Comparison of ENCODE assay signal across 32 cellular contexts in genomic region chr16:924806-925205, GRCh38. TPM values are rescaled to one million over a fixed set of nuclear protein-coding genes. Genes with fewer than 3 reads are reported as not detected.
"Had no signal": no experiment of that assay in that cellular context is flagged by ENCODE, and none has a peak within 500 bp of the region (broad histone marks: within the 10 kb centered on the region; RNA-seq: fewer than 3 reads in every experiment).

No MANE protein-coding gene starts in this region.

- H3K27ac ChIP-seq: adrenal gland, esophagus muscularis mucosa, foreskin keratinocyte, gastrocnemius medialis had no signal

- H3K36me3 ChIP-seq: adrenal gland had no signal

- DNase-seq: activated CD4-positive, alpha-beta memory T cell treated with anti-CD3 and anti-CD28 coated beads for 36 hours; activated CD4-positive, alpha-beta T cell treated with anti-CD3 and anti-CD28 coated beads for 1 hour; activated CD4-positive, alpha-beta T cell treated with anti-CD3 and anti-CD28 coated beads for 48 hours; activated CD4-positive, alpha-beta T cell treated with anti-CD3 and anti-CD28 coated beads, Interleukin-2, amount 50 U/mL, for 1 hour; activated CD4-positive, CD25-positive, alpha-beta regulatory T cell; activated CD8-positive, alpha-beta memory T cell treated with anti-CD3 and anti-CD28 coated beads, Interleukin-2, amount 10 ng/mL, durations not matched to agents 7 days and 5 days; activated CD8-positive, alpha-beta memory T cell treated with anti-CD3 and anti-CD28 coated beads, Interleukin-2, amount 50 U/mL, for 4 hours; activated CD8-positive, alpha-beta T cell treated with anti-CD3 and anti-CD28 coated beads, Interleukin-2, amount 10 ng/mL, durations not matched to agents 7 days and 5 days; activated effector memory CD4-positive, alpha-beta T cell treated with anti-CD3 and anti-CD28 coated beads, Interleukin-2, amount 50 U/mL, for 16 hours; activated naive CD4-positive, alpha-beta T cell treated with anti-CD3 and anti-CD28 coated beads for 36 hours; activated naive CD8-positive, alpha-beta T cell treated with anti-CD3 and anti-CD28 coated beads for 36 hours; activated naive CD8-positive, alpha-beta T cell treated with anti-CD3 and anti-CD28 coated beads, Interleukin-2, amount 50 U/mL, for 24 hours; activated T-cell treated with anti-CD3 and anti-CD28 coated beads, Interleukin-2, amount 50 U/mL, for 1 hour; activated T-cell treated with anti-CD3 and anti-CD28 coated beads, Interleukin-2, amount 50 U/mL, for 48 hours; adrenal gland; amygdala; aorta; body of pancreas; caudate nucleus; cortex of kidney; dermis blood vessel endothelial cell; effector CD4-positive, alpha-beta T cell; effector memory CD8-positive, alpha-beta T cell; erythroblast; foreskin keratinocyte; gastrocnemius medialis; glutamatergic neuron; T-helper 1 cell; T-helper 17 cell; T1000 had no signal

- ATAC-seq: activated CD8-positive, alpha-beta memory T cell treated with anti-CD3 and anti-CD28 coated beads, Interleukin-2, amount 10 ng/mL, durations not matched to agents 7 days and 5 days; activated CD8-positive, alpha-beta T cell treated with anti-CD3 and anti-CD28 coated beads, Interleukin-2, amount 10 ng/mL, durations not matched to agents 7 days and 5 days; activated naive CD8-positive, alpha-beta T cell treated with anti-CD3 and anti-CD28 coated beads, Interleukin-2, amount 50 U/mL, for 24 hours; body of pancreas; effector memory CD8-positive, alpha-beta T cell; foreskin keratinocyte; gastrocnemius medialis; T-helper 17 cell had no signal

- FAIRE-seq: colon had no signal

- H3K27me3 ChIP-seq: adrenal gland, body of pancreas, esophagus muscularis mucosa, foreskin keratinocyte, gastrocnemius medialis had no signal

- H3K4me1 ChIP-seq: adrenal gland, body of pancreas, foreskin keratinocyte had no signal

- H3K4me3 ChIP-seq: adrenal gland, body of pancreas, esophagus muscularis mucosa, gastrocnemius medialis had no signal

- H3K9me3 ChIP-seq: adrenal gland, body of pancreas, esophagus muscularis mucosa, gastrocnemius medialis had no signal

RNA-seq across cellular contexts. Expression of gene SOX8, which starts 56.8 kb away (rescaled TPM):
- total RNA-seq: activated CD8-positive, alpha-beta T cell treated with anti-CD3 and anti-CD28 coated beads, Interleukin-2, amount 10 ng/mL, durations not matched to agents 7 days and 5 days; foreskin keratinocyte had no signal
- polyA plus RNA-seq: foreskin keratinocyte had no signal
